ENCODE assay signal across 28 cellular contexts in genomic region chr13:88507909-88508308, GRCh38.
"Had no signal": no experiment of that assay in that cellular context is flagged by ENCODE, and none has a peak within 500 bp of the region (broad histone marks: within the 10 kb centered on the region; RNA-seq: fewer than 3 reads in every experiment).

No MANE protein-coding gene starts in this region.

- H3K27me3 ChIP-seq: stomach, suprapubic skin, testis, thyroid gland, tibial artery, tibial nerve, transverse colon, upper lobe of left lung, upper lobe of right lung, uterus, vagina had no signal

- H3K27ac Mint-ChIP-seq: stimulated activated effector memory CD8-positive, alpha-beta T cell treated with anti-CD3 and anti-CD28 coated beads, Interleukin-12 subunit alpha, Interleukin-12 subunit beta, amount 100 ng/mL, for 72 hours; stimulated activated memory B cell treated with anti-CD40 and anti-IgM and Interleukin-4, amounts not matched to agents 10 μg/mL and 1 μg/mL and 100 μg/mL, for 72 hours; stimulated activated naive B cell treated with anti-CD40 and anti-IgM and Interleukin-4, amounts not matched to agents 10 μg/mL and 1 μg/mL and 100 μg/mL, for 72 hours; stimulated activated naive CD8-positive, alpha-beta T cell treated with anti-CD3 and anti-CD28 coated beads, Interleukin-15, amount 100 ng/mL, for 72 hours; stimulated activated naive CD8-positive, alpha-beta T cell treated with anti-CD3 and anti-CD28 coated beads, Interleukin-15, Interleukin-2, amounts not matched to agents 100 ng/mL and 50 ng/mL, for 24 hours; type B pancreatic cell had no signal

- H3K4me3 ChIP-seq: stomach, suprapubic skin, testis, thoracic aorta, thyroid gland, tibial artery, tibial nerve, transverse colon, upper lobe of left lung, upper lobe of right lung, uterus, vagina had no signal

- H3K4me3 Mint-ChIP-seq: stimulated activated effector memory CD8-positive, alpha-beta T cell treated with anti-CD3 and anti-CD28 coated beads, Interleukin-12 subunit alpha, Interleukin-12 subunit beta, amount 100 ng/mL, for 72 hours; stimulated activated memory B cell treated with anti-CD40 and anti-IgM and Interleukin-4, amounts not matched to agents 10 μg/mL and 1 μg/mL and 100 μg/mL, for 72 hours; stimulated activated naive B cell treated with anti-CD40 and anti-IgM and Interleukin-4, amounts not matched to agents 10 μg/mL and 1 μg/mL and 100 μg/mL, for 72 hours; stimulated activated naive CD8-positive, alpha-beta T cell treated with anti-CD3 and anti-CD28 coated beads, Interleukin-15, amount 100 ng/mL, for 72 hours; stimulated activated naive CD8-positive, alpha-beta T cell treated with anti-CD3 and anti-CD28 coated beads, Interleukin-15, Interleukin-2, amounts not matched to agents 100 ng/mL and 50 ng/mL, for 24 hours; type B pancreatic cell had no signal

- H3K4me1 ChIP-seq: stomach, suprapubic skin, testis, thyroid gland, tibial artery, tibial nerve, transverse colon, upper lobe of left lung, upper lobe of right lung, uterus, vagina had no signal

- H3K9me3 ChIP-seq: testis, thyroid gland, upper lobe of right lung, uterus, vagina had no signal

- H3K36me3 ChIP-seq: stomach, suprapubic skin, thoracic aorta, thyroid gland, tibial artery, tibial nerve, transverse colon, upper lobe of left lung, upper lobe of right lung, uterus, vagina had no signal

- ATAC-seq: stimulated activated effector memory CD8-positive, alpha-beta T cell treated with anti-CD3 and anti-CD28 coated beads, Interleukin-12 subunit alpha, Interleukin-12 subunit beta, amount 100 ng/mL, for 72 hours; stimulated activated memory B cell treated with anti-CD40 and anti-IgM and Interleukin-4, amounts not matched to agents 10 μg/mL and 1 μg/mL and 100 μg/mL, for 72 hours; stimulated activated naive B cell treated with anti-CD40 and anti-IgM and Interleukin-4, amounts not matched to agents 10 μg/mL and 1 μg/mL and 100 μg/mL, for 72 hours; stimulated activated naive CD8-positive, alpha-beta T cell treated with anti-CD3 and anti-CD28 coated beads, Interleukin-15, amount 100 ng/mL, for 72 hours; stimulated activated naive CD8-positive, alpha-beta T cell treated with anti-CD3 and anti-CD28 coated beads, Interleukin-15, Interleukin-2, amounts not matched to agents 100 U/mL and 50 U/mL, for 24 hours; upper lobe of right lung had no signal

- H3K36me3 Mint-ChIP-seq: stimulated activated effector memory CD8-positive, alpha-beta T cell treated with anti-CD3 and anti-CD28 coated beads, Interleukin-12 subunit alpha, Interleukin-12 subunit beta, amount 100 ng/mL, for 72 hours; stimulated activated memory B cell treated with anti-CD40 and anti-IgM and Interleukin-4, amounts not matched to agents 10 μg/mL and 1 μg/mL and 100 μg/mL, for 72 hours; type B pancreatic cell had no signal

- H3K4me1 Mint-ChIP-seq: stimulated activated effector memory CD8-positive, alpha-beta T cell treated with anti-CD3 and anti-CD28 coated beads, Interleukin-12 subunit alpha, Interleukin-12 subunit beta, amount 100 ng/mL, for 72 hours; stimulated activated memory B cell treated with anti-CD40 and anti-IgM and Interleukin-4, amounts not matched to agents 10 μg/mL and 1 μg/mL and 100 μg/mL, for 72 hours; stimulated activated naive B cell treated with anti-CD40 and anti-IgM and Interleukin-4, amounts not matched to agents 10 μg/mL and 1 μg/mL and 100 μg/mL, for 72 hours; stimulated activated naive CD8-positive, alpha-beta T cell treated with anti-CD3 and anti-CD28 coated beads, Interleukin-15, amount 100 ng/mL, for 72 hours had no signal

- H3K27ac ChIP-seq: stomach, suprapubic skin, testis, thoracic aorta, thyroid gland, tibial artery, tibial nerve, transverse colon, upper lobe of left lung, upper lobe of right lung, uterus, vagina had no signal

- DNase-seq: stimulated activated CD4-positive, alpha-beta T cell treated with anti-CD3 and anti-CD28 coated beads, Interleukin-2, amount 100 ng/mL, for 48 hours; stimulated activated CD4-positive, alpha-beta T cell treated with anti-CD3 and anti-CD28 coated beads, Interleukin-4, amount 100 ng/mL, for 1 hour; stimulated activated CD4-positive, alpha-beta T cell treated with anti-CD3 and anti-CD28 coated beads, Interleukin-4, amount 100 ng/mL, for 24 hours; stimulated activated CD4-positive, alpha-beta T cell treated with anti-CD3 and anti-CD28 coated beads, Interleukin-4, amount 100 ng/mL, for 4 hours; stimulated activated CD8-positive, alpha-beta memory T cell treated with anti-CD3 and anti-CD28 coated beads, Interleukin-4, amount 100 ng/mL, for 48 hours; stimulated activated naive B cell treated with anti-CD40 and anti-IgM and Interleukin-4, amounts not matched to agents 10 μg/mL and 1 μg/mL and 100 μg/mL, for 72 hours; stimulated activated naive CD4-positive, alpha-beta T cell; stimulated activated naive CD4-positive, alpha-beta T cell treated with Interleukin-2 at 50 U/mL for 16 hours; stimulated activated naive CD8-positive, alpha-beta T cell treated with anti-CD3 and anti-CD28 coated beads, Interleukin-15, amount 100 ng/mL, for 72 hours; stimulated activated naive CD8-positive, alpha-beta T cell treated with anti-CD3 and anti-CD28 coated beads, Interleukin-15, Interleukin-2, amounts not matched to agents 100 U/mL and 50 U/mL, for 24 hours; stomach; substantia nigra; testis; thyroid gland; tibial artery; transverse colon; trophoblast cell; upper lobe of left lung; upper lobe of right lung; uterus had no signal

- H3K27me3 Mint-ChIP-seq: stimulated activated memory B cell treated with anti-CD40 and anti-IgM and Interleukin-4, amounts not matched to agents 10 μg/mL and 1 μg/mL and 100 μg/mL, for 72 hours; stimulated activated naive B cell treated with anti-CD40 and anti-IgM and Interleukin-4, amounts not matched to agents 10 μg/mL and 1 μg/mL and 100 μg/mL, for 72 hours; stimulated activated naive CD8-positive, alpha-beta T cell treated with anti-CD3 and anti-CD28 coated beads, Interleukin-15, amount 100 ng/mL, for 72 hours; stimulated activated naive CD8-positive, alpha-beta T cell treated with anti-CD3 and anti-CD28 coated beads, Interleukin-15, Interleukin-2, amounts not matched to agents 100 ng/mL and 50 ng/mL, for 24 hours; type B pancreatic cell had no signal
